17 cellular contexts compared by ENCODE assay signal in the genomic region with DNA sequence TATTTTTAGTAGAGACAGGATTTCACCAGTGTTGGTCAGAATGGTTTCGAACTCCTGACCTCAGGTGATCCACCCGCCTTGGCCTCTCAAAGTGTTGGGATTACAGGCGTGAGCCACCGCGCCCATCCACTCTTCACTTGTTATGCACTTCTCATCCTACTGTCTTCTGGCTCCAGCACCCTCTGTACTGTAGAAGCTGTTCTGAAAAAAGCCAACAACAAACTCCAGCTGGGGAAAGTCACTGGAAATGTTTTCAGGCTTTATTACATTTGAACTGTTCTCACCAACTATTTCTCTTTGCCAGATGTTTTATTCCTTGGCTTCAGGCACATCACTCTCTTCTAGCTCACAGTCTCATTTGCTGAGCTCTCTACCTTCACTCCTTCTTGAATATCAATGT.
"Had no signal": no experiment of that assay in that cellular context is flagged by ENCODE, and none has a peak within 500 bp of the region (broad histone marks: within the 10 kb centered on the region; RNA-seq: fewer than 3 reads in every experiment).

No MANE protein-coding gene starts in this region.

- H3K27ac ChIP-seq: coronary artery, dorsolateral prefrontal cortex, esophagus muscularis mucosa, gastrocnemius medialis, left lung, lower lobe of right lung had no signal

- H3K27me3 ChIP-seq: dorsolateral prefrontal cortex, esophagus muscularis mucosa, gastrocnemius medialis, left lung had no signal

- H3K36me3 ChIP-seq: esophagus muscularis mucosa, gastrocnemius medialis, left lung, lower lobe of right lung had no signal

- H3K4me1 ChIP-seq: esophagus muscularis mucosa, gastrocnemius medialis, left lung, lower lobe of right lung had no signal

- DNase-seq: dermis blood vessel endothelial cell; dorsolateral prefrontal cortex; effector CD4-positive, alpha-beta T cell; effector memory CD4-positive, alpha-beta T cell; foreskin fibroblast; foreskin melanocyte; gastrocnemius medialis; glutamatergic neuron; head of caudate nucleus; hippocampal formation; left cardiac atrium; left lung; lower lobe of right lung; mesenchymal stem cell; mucosa of descending colon had no signal

- ATAC-seq: gastrocnemius medialis, left lung, lower lobe of right lung, mucosa of descending colon had no signal

- H3K9me3 ChIP-seq: esophagus muscularis mucosa, gastrocnemius medialis, left lung, lower lobe of right lung, mucosa of descending colon had no signal

- H3K4me3 ChIP-seq: coronary artery, dorsolateral prefrontal cortex, esophagus muscularis mucosa, gastrocnemius medialis, left lung, lower lobe of right lung, mucosa of descending colon had no signal
